Comparison of ENCODE assay signal across 8 cellular contexts in genomic region chr4:7771541-7772507, GRCh38.
DNase-seq lines count a peak whose midpoint lies in the region; ATAC-seq and TF ChIP-seq lines count a peak whose summit lies in the region.

No MANE protein-coding gene starts in this region.

- H3K36me3 Mint-ChIP-seq in WTC11, result peaks cover 25% of the 10 kb centered on the region

- peaks cover 17% of the 10 kb centered on the region for H3K4me1 Mint-ChIP-seq in WTC11

- POLR2A ChIA-PET in WTC11 (lab: Charles Lee), result no interaction called here

- no peaks in the 10 kb centered on the region for H3K9me3 Mint-ChIP-seq in WTC11

- H3K27ac Mint-ChIP-seq in WTC11, result peak overlapping the region; percentile 35

- DNase-seq in BE2C (peak; percentile 72), WTC11 (ENCODE audit: low spot score) (no peak), HK-2 (ENCODE audit: unreplicated experiment) (no peak), COR-L47 (lab: John Stamatoyannopoulos, UW) (no peak), NOMO-1 (lab: John Stamatoyannopoulos, UW; ENCODE audit: unreplicated experiment in 2 of 2) (no peak), NCI-H82 treated with DMSO at 0.1 percent for 48 hours (lab: John Stamatoyannopoulos, UW; ENCODE audit: unreplicated experiment) (no peak)

- H3K27me3 Mint-ChIP-seq in WTC11 (ENCODE audit: low read depth), result no peaks in the 10 kb centered on the region

- TF ChIP-seq CTCF in BE2C (IDR thresholded peaks at IDR 0.05; ENCODE audit: low read depth, low read length), result 0 out of 2 replicates have a peak, but pooled peaks have one; percentile 2
- TF ChIP-seq CTCF in WTC11 (IDR thresholded peaks at IDR 0.05), result no peak

- ATAC-seq in GM18873 (IDR thresholded peaks at IDR 0.05; ENCODE audit: low FRiP score, unreplicated experiment) (peak; percentile 96), HG02852 (IDR thresholded peaks at IDR 0.05; ENCODE audit: unreplicated experiment) (peak; percentile 93), WTC11 (no peak)

- H3K36me3 ChIP-seq in BE2C, result peaks cover 96% of the 10 kb centered on the region

- H3K27me3 ChIP-seq in BE2C, result no peaks in the 10 kb centered on the region

- CTCF ChIA-PET in WTC11 (lab: Charles Lee), result interaction anchor here (0.6 to 3.5 kb wide), 7 partner anchors 10 to 759 kb away, joined by 3 to 41 read pairs (median 11); no protein-coding TSS in a partner anchor

- no peaks in the 10 kb centered on the region for H3K9me3 ChIP-seq in BE2C

- H3K4me1 ChIP-seq in BE2C, result peaks cover 9% of the 10 kb centered on the region

- no peak overlapping the region for H3K4me3 Mint-ChIP-seq in WTC11

- no peak overlapping the region for H3K4me3 ChIP-seq in BE2C (ENCODE audit: low read depth, low read length)

TF ChIP-seq in WTC11, 78 proteins besides CTCF, POLR2A, EP300 and RAD21:
- TF ChIP-seq ZNF416 (CRISPR knock-in tag; IDR thresholded peaks at IDR 0.05) (no peak), FOXK1 (CRISPR knock-in tag; IDR thresholded peaks at IDR 0.05) (no peak), GABPB1 (CRISPR knock-in tag; IDR thresholded peaks at IDR 0.05) (no peak), ZNF396 (CRISPR knock-in tag; IDR thresholded peaks at IDR 0.05; ENCODE audit: borderline replicate concordance) (no peak), PRDM15 (CRISPR knock-in tag; IDR thresholded peaks at IDR 0.05) (no peak), ZNF317 (CRISPR knock-in tag; IDR thresholded peaks at IDR 0.05; ENCODE audit: borderline replicate concordance, low read depth) (no peak), ZNF121 (CRISPR knock-in tag; IDR thresholded peaks at IDR 0.05) (no peak), TCF7 (CRISPR knock-in tag; IDR thresholded peaks at IDR 0.05; ENCODE audit: low read depth) (no peak), AFF4 (CRISPR knock-in tag; IDR thresholded peaks at IDR 0.05; ENCODE audit: borderline replicate concordance) (no peak), TP53 (CRISPR knock-in tag; IDR thresholded peaks at IDR 0.05) (no peak)
- TF ChIP-seq, protein P1, sequence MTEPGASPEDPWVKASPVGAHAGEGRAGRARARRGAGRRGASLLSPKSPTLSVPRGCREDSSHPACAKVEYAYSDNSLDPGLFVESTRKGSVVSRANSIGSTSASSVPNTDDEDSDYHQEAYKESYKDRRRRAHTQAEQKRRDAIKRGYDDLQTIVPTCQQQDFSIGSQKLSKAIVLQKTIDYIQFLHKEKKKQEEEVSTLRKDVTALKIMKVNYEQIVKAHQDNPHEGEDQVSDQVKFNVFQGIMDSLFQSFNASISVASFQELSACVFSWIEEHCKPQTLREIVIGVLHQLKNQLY (CRISPR knock-in tag; IDR thresholded peaks at IDR 0.05), result no peak
- TF ChIP-seq, protein P2, sequence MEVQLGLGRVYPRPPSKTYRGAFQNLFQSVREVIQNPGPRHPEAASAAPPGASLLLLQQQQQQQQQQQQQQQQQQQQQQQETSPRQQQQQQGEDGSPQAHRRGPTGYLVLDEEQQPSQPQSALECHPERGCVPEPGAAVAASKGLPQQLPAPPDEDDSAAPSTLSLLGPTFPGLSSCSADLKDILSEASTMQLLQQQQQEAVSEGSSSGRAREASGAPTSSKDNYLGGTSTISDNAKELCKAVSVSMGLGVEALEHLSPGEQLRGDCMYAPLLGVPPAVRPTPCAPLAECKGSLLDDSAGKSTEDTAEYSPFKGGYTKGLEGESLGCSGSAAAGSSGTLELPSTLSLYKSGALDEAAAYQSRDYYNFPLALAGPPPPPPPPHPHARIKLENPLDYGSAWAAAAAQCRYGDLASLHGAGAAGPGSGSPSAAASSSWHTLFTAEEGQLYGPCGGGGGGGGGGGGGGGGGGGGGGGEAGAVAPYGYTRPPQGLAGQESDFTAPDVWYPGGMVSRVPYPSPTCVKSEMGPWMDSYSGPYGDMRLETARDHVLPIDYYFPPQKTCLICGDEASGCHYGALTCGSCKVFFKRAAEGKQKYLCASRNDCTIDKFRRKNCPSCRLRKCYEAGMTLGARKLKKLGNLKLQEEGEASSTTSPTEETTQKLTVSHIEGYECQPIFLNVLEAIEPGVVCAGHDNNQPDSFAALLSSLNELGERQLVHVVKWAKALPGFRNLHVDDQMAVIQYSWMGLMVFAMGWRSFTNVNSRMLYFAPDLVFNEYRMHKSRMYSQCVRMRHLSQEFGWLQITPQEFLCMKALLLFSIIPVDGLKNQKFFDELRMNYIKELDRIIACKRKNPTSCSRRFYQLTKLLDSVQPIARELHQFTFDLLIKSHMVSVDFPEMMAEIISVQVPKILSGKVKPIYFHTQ (CRISPR knock-in tag; IDR thresholded peaks at IDR 0.05), result no peak
- TF ChIP-seq, protein P3, sequence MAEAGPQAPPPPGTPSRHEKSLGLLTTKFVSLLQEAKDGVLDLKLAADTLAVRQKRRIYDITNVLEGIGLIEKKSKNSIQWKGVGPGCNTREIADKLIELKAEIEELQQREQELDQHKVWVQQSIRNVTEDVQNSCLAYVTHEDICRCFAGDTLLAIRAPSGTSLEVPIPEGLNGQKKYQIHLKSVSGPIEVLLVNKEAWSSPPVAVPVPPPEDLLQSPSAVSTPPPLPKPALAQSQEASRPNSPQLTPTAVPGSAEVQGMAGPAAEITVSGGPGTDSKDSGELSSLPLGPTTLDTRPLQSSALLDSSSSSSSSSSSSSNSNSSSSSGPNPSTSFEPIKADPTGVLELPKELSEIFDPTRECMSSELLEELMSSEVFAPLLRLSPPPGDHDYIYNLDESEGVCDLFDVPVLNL (CRISPR knock-in tag; IDR thresholded peaks at IDR 0.05; ENCODE audit: borderline replicate concordance, low read depth), result no peak
TF ChIP-seq in WTC11: peak in this region for 0.
